ENCODE assay signal across 31 cellular contexts in the genomic region with DNA sequence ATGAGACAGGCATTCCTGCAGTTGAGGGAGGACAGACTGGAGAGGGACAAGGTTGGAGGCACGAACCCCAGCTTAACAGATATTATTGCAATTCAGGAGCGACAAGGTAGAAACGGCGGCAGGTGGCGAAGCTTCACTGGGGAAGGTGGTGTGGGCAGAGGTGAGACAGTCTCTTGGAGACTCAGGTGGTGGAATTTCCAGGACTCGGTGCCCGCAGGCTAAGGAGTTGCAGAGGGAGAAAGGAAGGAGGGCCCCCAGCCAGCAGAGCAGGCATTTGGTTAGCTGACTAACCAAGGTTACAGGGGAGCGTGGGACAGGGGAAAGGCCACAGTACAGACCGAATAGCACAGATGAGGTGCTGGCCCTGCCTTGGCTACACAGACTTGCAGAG. TPM values are rescaled to one million over a fixed set of nuclear protein-coding genes. Genes with fewer than 3 reads are reported as not detected.
A peak's percentile ranks its signal among the peaks of the same experiment; 100 is the strongest.
DNase-seq lines count a peak whose midpoint lies in the region; ATAC-seq and TF ChIP-seq lines count a peak whose summit lies in the region.
"Had no signal": no experiment of that assay in that cellular context is flagged by ENCODE, and none has a peak within 500 bp of the region (broad histone marks: within the 10 kb centered on the region; RNA-seq: fewer than 3 reads in every experiment).

No MANE protein-coding gene starts in this region.

- H3K4me1 Mint-ChIP-seq in endodermal cell (peaks cover 58% of the 10 kb centered on the region), neural crest cell (peaks cover 21% of the 10 kb centered on the region)
- peaks cover 9% of the 10 kb centered on the region for H3K4me1 Mint-ChIP-seq in activated naive CD4-positive, alpha-beta T cell treated with anti-CD3 and anti-CD28 coated beads for 36 hours (ENCODE audit: low read depth)
- H3K4me1 Mint-ChIP-seq: central memory CD8-positive, alpha-beta T cell had no signal

- CTCF ChIA-PET in activated naive CD4-positive, alpha-beta T cell treated with anti-CD3 and anti-CD28 coated beads for 36 hours (lab: Charles Lee), result no interaction called here

- DNase-seq in right atrium auricular region (ENCODE audit: low spot score) (peak; percentile 51), heart right ventricle (no peak), endodermal cell (no peak), neural crest cell (ENCODE audit: low read depth, low spot score) (no peak), ureter (ENCODE audit: low spot score) (peak; percentile 43)
- DNase-seq in activated naive CD4-positive, alpha-beta T cell treated with anti-CD3 and anti-CD28 coated beads for 36 hours, result no peak
- DNase-seq in activated T-cell treated with anti-CD3 and anti-CD28 coated beads, Interleukin-2, amount 50 U/mL, for 48 hours, result no peak
- DNase-seq: activated CD4-positive, alpha-beta memory T cell treated with anti-CD3 and anti-CD28 coated beads, Interleukin-2, amount 10 ng/mL, durations not matched to agents 7 days and 5 days; activated CD4-positive, CD25-positive, alpha-beta regulatory T cell treated with anti-CD3 and anti-CD28 coated beads, Interleukin-2, amount 50 U/mL, for 72 hours; activated effector memory CD4-positive, alpha-beta T cell treated with Interleukin-2 at 50 U/mL for 16 hours; activated naive CD8-positive, alpha-beta T cell treated with anti-CD3 and anti-CD28 coated beads for 36 hours; activated T-cell treated with anti-CD3 and anti-CD28 coated beads for 4 hours; CD8-positive, alpha-beta memory T cell; DMS153; dorsolateral prefrontal cortex; GM23248; mucosa of descending colon; NCI-H1436; NCI-H345; nephron progenitor cell; stimulated activated CD4-positive, alpha-beta T cell treated with anti-CD3 and anti-CD28 coated beads, Interleukin-15, amount 100 ng/mL, for 24 hours; stimulated activated naive B cell treated with anti-CD40 and anti-IgM and Interleukin-4, amounts not matched to agents 10 μg/mL and 1 μg/mL and 100 μg/mL, for 72 hours; T-cell; testis had no signal

- H3K36me3 Mint-ChIP-seq in endodermal cell (ENCODE audit: low read depth), result peaks cover 36% of the 10 kb centered on the region
- H3K36me3 Mint-ChIP-seq in neural crest cell (ENCODE audit: low read depth), result peaks cover 10% of the 10 kb centered on the region
- no peaks in the 10 kb centered on the region for H3K36me3 Mint-ChIP-seq in activated naive CD4-positive, alpha-beta T cell treated with anti-CD3 and anti-CD28 coated beads for 36 hours (ENCODE audit: low read depth)
- H3K36me3 Mint-ChIP-seq: stimulated activated naive B cell treated with anti-CD40 and anti-IgM and Interleukin-4, amounts not matched to agents 10 μg/mL and 1 μg/mL and 100 μg/mL, for 72 hours; T-cell had no signal

- H3K27ac Mint-ChIP-seq in endodermal cell (peak overlapping the region; percentile 14), neural crest cell (ENCODE audit: unreplicated experiment) (no peak overlapping the region)
- no peak overlapping the region for H3K27ac Mint-ChIP-seq in activated naive CD4-positive, alpha-beta T cell treated with anti-CD3 and anti-CD28 coated beads for 36 hours
- H3K27ac Mint-ChIP-seq: activated CD4-positive, alpha-beta memory T cell treated with anti-CD3 and anti-CD28 coated beads, Interleukin-2, amount 10 ng/mL, durations not matched to agents 7 days and 5 days; activated naive CD8-positive, alpha-beta T cell treated with anti-CD3 and anti-CD28 coated beads for 36 hours; CD8-positive, alpha-beta memory T cell; nephron progenitor cell; progenitor cell of endocrine pancreas; stimulated activated naive B cell treated with anti-CD40 and anti-IgM and Interleukin-4, amounts not matched to agents 10 μg/mL and 1 μg/mL and 100 μg/mL, for 72 hours; T-cell had no signal

- H3K27ac ChIP-seq in right atrium auricular region, result no peak overlapping the region
- H3K27ac ChIP-seq in heart right ventricle, result no peak overlapping the region
- H3K27ac ChIP-seq in endodermal cell (ENCODE audit: low read depth, low read length), result no peak overlapping the region
- H3K27ac ChIP-seq: ascending aorta, epithelial cell of prostate, GM23248, HL-60, SJSA1, testis had no signal

- H3K4me1 ChIP-seq in right atrium auricular region (peaks cover 0 to 26% of the 10 kb centered on the region in 2 donors), heart right ventricle (peaks cover 8 to 59% (median 16%) of the 10 kb centered on the region in 9 donors), endodermal cell (ENCODE audit: control insufficient read depth, insufficient read depth, low read length) (peaks cover 25% of the 10 kb centered on the region)
- H3K4me1 ChIP-seq: testis had no signal

- H3K9me3 Mint-ChIP-seq in endodermal cell, result no peaks in the 10 kb centered on the region
- H3K9me3 Mint-ChIP-seq in neural crest cell, result peaks cover 6% of the 10 kb centered on the region
- no peaks in the 10 kb centered on the region for H3K9me3 Mint-ChIP-seq in activated naive CD4-positive, alpha-beta T cell treated with anti-CD3 and anti-CD28 coated beads for 36 hours
- H3K9me3 Mint-ChIP-seq: activated CD4-positive, alpha-beta memory T cell treated with anti-CD3 and anti-CD28 coated beads, Interleukin-2, amount 10 ng/mL, durations not matched to agents 7 days and 5 days had no signal

- ATAC-seq in heart right ventricle (no peak), HG03097 (IDR thresholded peaks at IDR 0.05; ENCODE audit: low FRiP score, unreplicated experiment) (no peak)
- ATAC-seq: mucosa of descending colon; stimulated activated naive B cell treated with anti-CD40 and anti-IgM and Interleukin-4, amounts not matched to agents 10 μg/mL and 1 μg/mL and 100 μg/mL, for 72 hours; T-cell had no signal

- H3K4me3 Mint-ChIP-seq in endodermal cell (peak overlapping the region; percentile 79), neural crest cell (peak overlapping the region; percentile 38)
- no peak overlapping the region for H3K4me3 Mint-ChIP-seq in activated naive CD4-positive, alpha-beta T cell treated with anti-CD3 and anti-CD28 coated beads for 36 hours
- H3K4me3 Mint-ChIP-seq: activated CD4-positive, alpha-beta memory T cell treated with anti-CD3 and anti-CD28 coated beads, Interleukin-2, amount 10 ng/mL, durations not matched to agents 7 days and 5 days; activated naive CD8-positive, alpha-beta T cell treated with anti-CD3 and anti-CD28 coated beads for 36 hours; CD8-positive, alpha-beta memory T cell; central memory CD8-positive, alpha-beta T cell; nephron progenitor cell; stimulated activated naive B cell treated with anti-CD40 and anti-IgM and Interleukin-4, amounts not matched to agents 10 μg/mL and 1 μg/mL and 100 μg/mL, for 72 hours had no signal

- H3K9ac ChIP-seq in endodermal cell (ENCODE audit: extremely low read depth, low read length, poor library complexity, severe bottlenecking), result no peak overlapping the region
- H3K9ac ChIP-seq: GM23248 had no signal

- H3K4me3 ChIP-seq in right atrium auricular region (no peak overlapping the region), heart right ventricle (no peak overlapping the region), endodermal cell (ENCODE audit: low read length) (peak overlapping the region; percentile 79)
- H3K4me3 ChIP-seq: ascending aorta, GM23248, mucosa of descending colon, SJSA1, testis had no signal

- intact Hi-C loops in heart right ventricle (cut with DNase I), result no loop called here
- intact Hi-C loops in activated naive CD4-positive, alpha-beta T cell treated with anti-CD3 and anti-CD28 coated beads for 36 hours (cut with micrococcal nuclease), result no loop called here

- WGBS in heart right ventricle, 2 donors, result 90 to 97% methylated on average over 9 of the region's 9 CpGs
- 90 to 92% methylated on average over 8 to 9 of the region's 9 CpGs for WGBS in endodermal cell (ENCODE audit: insufficient coverage in 1 of 2, insufficient read length in 1 of 2), 2 experiments

- H3K27me3 ChIP-seq in right atrium auricular region, result no peaks in the 10 kb centered on the region
- H3K27me3 ChIP-seq in heart right ventricle, result peaks cover 0 to 33% (median 0%) of the 10 kb centered on the region in 7 donors
- H3K27me3 ChIP-seq in endodermal cell (ENCODE audit: control insufficient read depth, insufficient read depth, low read length, poor library complexity, severe bottlenecking), result no peaks in the 10 kb centered on the region
- H3K27me3 ChIP-seq: ascending aorta, dorsolateral prefrontal cortex, testis had no signal

- H3K36me3 ChIP-seq in right atrium auricular region, result no peaks in the 10 kb centered on the region
- H3K36me3 ChIP-seq in heart right ventricle, result peaks cover 0 to 2% (median 0%) of the 10 kb centered on the region in 9 donors
- peaks cover 29% of the 10 kb centered on the region for H3K36me3 ChIP-seq in endodermal cell (ENCODE audit: control insufficient read depth, insufficient read depth, low read length)
- H3K36me3 ChIP-seq: ascending aorta, SJSA1 had no signal

- TF ChIP-seq CTCF in right atrium auricular region (IDR thresholded peaks at IDR 0.05) (no peak), heart right ventricle (IDR thresholded peaks at IDR 0.05) (no peak), endodermal cell (conservative IDR thresholded peaks at IDR 0.05) (no peak), neural crest cell (conservative IDR thresholded peaks at IDR 0.05) (no peak)

- no peaks in the 10 kb centered on the region for H3K27me3 Mint-ChIP-seq in endodermal cell (ENCODE audit: insufficient read depth)
- peaks cover 42% of the 10 kb centered on the region for H3K27me3 Mint-ChIP-seq in neural crest cell (ENCODE audit: low read depth)
- peaks cover 22% of the 10 kb centered on the region for H3K27me3 Mint-ChIP-seq in activated naive CD4-positive, alpha-beta T cell treated with anti-CD3 and anti-CD28 coated beads for 36 hours (ENCODE audit: low read depth)

- H3K9me3 ChIP-seq in right atrium auricular region, result no peaks in the 10 kb centered on the region
- H3K9me3 ChIP-seq in heart right ventricle, result peaks cover 0 to 3% (median 0%) of the 10 kb centered on the region in 11 donors
- peaks cover 19% of the 10 kb centered on the region for H3K9me3 ChIP-seq in endodermal cell (ENCODE audit: control insufficient read depth, low read length)
- H3K9me3 ChIP-seq: ascending aorta, mucosa of descending colon, SJSA1, testis had no signal

RNA-seq across cellular contexts. Expression of gene FAM174B, which starts 3.0 kb away (rescaled TPM):
- total RNA-seq in right atrium auricular region (1 to 10 TPM; 6.2 to 7.1 TPM), heart right ventricle (10 to 100 TPM in 7 of 10 donors, 1 to 10 TPM in 3; 7.7 to 16.9 (median 10.9) TPM), endodermal cell (100 to 1,000 TPM in 1 of 2 donors, 10 to 100 TPM in 1; 66.0 to 105 TPM), neural crest cell (10.6 and 12.1 TPM in 2 replicates), ureter (208 TPM)
- 10 to 100 TPM in 1 of 2 donors, 1 to 10 TPM in 1; 6.1 to 10.9 TPM for polyA plus RNA-seq in heart right ventricle
- 22.2 TPM for polyA plus RNA-seq in endodermal cell (2013, experiment 1 of 2)
- polyA plus RNA-seq in endodermal cell (2013, experiment 2 of 2), result 27.3 TPM
- total RNA-seq in activated naive CD4-positive, alpha-beta T cell treated with anti-CD3 and anti-CD28 coated beads for 36 hours, result 1 to 10 TPM; 5.5 to 5.6 TPM

Comparison
In these comparisons a context has a peak if more than half of its experiments do, and no peak if none do; other contexts are left out.
1. DNase-seq: peak in right atrium auricular region (single experiment) and ureter (single experiment); none in heart right ventricle (0 of 2), endodermal cell (single experiment), neural crest cell (single experiment), activated naive CD4-positive, alpha-beta T cell treated with anti-CD3 and anti-CD28 coated beads for 36 hours (single experiment) and activated T-cell treated with anti-CD3 and anti-CD28 coated beads, Interleukin-2, amount 50 U/mL, for 48 hours (0 of 2).